13 cellular contexts compared by ENCODE assay signal in genomic region chr14:24699052-24699451, GRCh38.
DNase-seq lines count a peak whose midpoint lies in the region; ATAC-seq and TF ChIP-seq lines count a peak whose summit lies in the region.
"Had no signal": no experiment of that assay in that cellular context is flagged by ENCODE, and none has a peak within 500 bp of the region (broad histone marks: within the 10 kb centered on the region; RNA-seq: fewer than 3 reads in every experiment).

No MANE protein-coding gene starts in this region.

- no peaks in the 10 kb centered on the region for H3K27me3 ChIP-seq in spleen (replicated peaks in 1 of 7)
- H3K27me3 ChIP-seq: thyroid gland had no signal

- no peaks in the 10 kb centered on the region for H3K36me3 Mint-ChIP-seq in T-helper 1 cell treated with Interleukin-12 subunit alpha and Interleukin-12 subunit beta and Interleukin-4 antibody, amounts not matched to agents 30 μg/mL and 1 μg/mL, for 36 hours (ENCODE audit: low read depth)
- H3K36me3 Mint-ChIP-seq in natural killer cell (no peaks in the 10 kb centered on the region), HFFc6 (ENCODE audit: low read depth) (no peaks in the 10 kb centered on the region)
- H3K36me3 Mint-ChIP-seq: WTC11 had no signal

- H3K27ac Mint-ChIP-seq in T-helper 1 cell treated with Interleukin-12 subunit alpha and Interleukin-12 subunit beta and Interleukin-4 antibody, amounts not matched to agents 30 μg/mL and 1 μg/mL, for 36 hours = peak overlapping the region; percentile 26
- peak overlapping the region; percentile 60 to 70 for H3K27ac Mint-ChIP-seq in natural killer cell
- H3K27ac Mint-ChIP-seq in HFFc6 = no peak overlapping the region
- H3K27ac Mint-ChIP-seq: WTC11 had no signal

- no peaks in the 10 kb centered on the region for H3K27me3 Mint-ChIP-seq in T-helper 1 cell treated with Interleukin-12 subunit alpha and Interleukin-12 subunit beta and Interleukin-4 antibody, amounts not matched to agents 30 μg/mL and 1 μg/mL, for 36 hours (ENCODE audit: low read depth)
- H3K27me3 Mint-ChIP-seq in natural killer cell (ENCODE audit: low read depth in 2 of 2) (no peaks in the 10 kb centered on the region), HFFc6 (ENCODE audit: insufficient read depth) (no peaks in the 10 kb centered on the region)

- H3K4me1 Mint-ChIP-seq in T-helper 1 cell treated with Interleukin-12 subunit alpha and Interleukin-12 subunit beta and Interleukin-4 antibody, amounts not matched to agents 30 μg/mL and 1 μg/mL, for 36 hours (ENCODE audit: low read depth) = peaks cover 28% of the 10 kb centered on the region
- H3K4me1 Mint-ChIP-seq in natural killer cell (peaks cover 29 to 41% of the 10 kb centered on the region in 2 donors), HFFc6 (ENCODE audit: low read depth) (no peaks in the 10 kb centered on the region)
- H3K4me1 Mint-ChIP-seq: neural crest cell, WTC11 had no signal

- H3K4me3 Mint-ChIP-seq in T-helper 1 cell treated with Interleukin-12 subunit alpha and Interleukin-12 subunit beta and Interleukin-4 antibody, amounts not matched to agents 30 μg/mL and 1 μg/mL, for 36 hours = no peak overlapping the region
- peak overlapping the region; percentile 17 for H3K4me3 Mint-ChIP-seq in natural killer cell
- no peak overlapping the region for H3K4me3 Mint-ChIP-seq in HFFc6
- H3K4me3 Mint-ChIP-seq: neural crest cell, WTC11 had no signal

- H3K36me3 ChIP-seq in spleen = no peaks in the 10 kb centered on the region
- H3K36me3 ChIP-seq: thyroid gland had no signal

- DNase-seq in T-helper 1 cell = no peak
- DNase-seq in KG1 (lab: John Stamatoyannopoulos, UW) = peak; percentile 40
- DNase-seq in natural killer cell = no peak
- no peak for DNase-seq in spleen
- DNase-seq in central memory CD4-positive, alpha-beta T cell = no peak
- no peak for DNase-seq in HFFc6
- DNase-seq: EL, thyroid gland had no signal

- no peaks in the 10 kb centered on the region for H3K9me3 ChIP-seq in spleen
- H3K9me3 ChIP-seq: thyroid gland had no signal

- TF ChIP-seq POLR2A in spleen (IDR thresholded peaks at IDR 0.05) = no peak

- intact Hi-C loops in natural killer cell (cut with micrococcal nuclease) = no loop called here
- intact Hi-C loops in spleen (cut with DNase I; ENCODE audit: low total_unique reads) = no loop called here

- peak overlapping the region in 3 of 8 donors; percentile 11 to 19 (median 12) for H3K27ac ChIP-seq in spleen
- H3K27ac ChIP-seq: 22Rv1, thyroid gland had no signal

- peak; percentile 41 for ATAC-seq in HG02798 (IDR thresholded peaks at IDR 0.05; ENCODE audit: poor library complexity, unreplicated experiment)
- ATAC-seq in natural killer cell = no peak
- ATAC-seq: WTC11 had no signal

- TF ChIP-seq CTCF in natural killer cell (IDR thresholded peaks at IDR 0.05) = no peak
- no peak for TF ChIP-seq CTCF in spleen (IDR thresholded peaks at IDR 0.05 in 8 of 11, conservative IDR thresholded peaks at IDR 0.05 in 3 of 11)
- no peak for TF ChIP-seq CTCF in HFFc6 (IDR thresholded peaks at IDR 0.05)

- H3K4me3 ChIP-seq in spleen = no peak overlapping the region
- H3K4me3 ChIP-seq: thyroid gland had no signal

- H3K4me1 ChIP-seq in spleen = peaks cover 13 to 56% (median 44%) of the 10 kb centered on the region in 6 donors
- H3K4me1 ChIP-seq: thyroid gland had no signal

- H3K9me3 Mint-ChIP-seq in T-helper 1 cell treated with Interleukin-12 subunit alpha and Interleukin-12 subunit beta and Interleukin-4 antibody, amounts not matched to agents 30 μg/mL and 1 μg/mL, for 36 hours = no peaks in the 10 kb centered on the region
- no peaks in the 10 kb centered on the region for H3K9me3 Mint-ChIP-seq in natural killer cell
- no peaks in the 10 kb centered on the region for H3K9me3 Mint-ChIP-seq in HFFc6
- H3K9me3 Mint-ChIP-seq: WTC11 had no signal
